26 cellular contexts compared by ENCODE assay signal in the genomic region with DNA sequence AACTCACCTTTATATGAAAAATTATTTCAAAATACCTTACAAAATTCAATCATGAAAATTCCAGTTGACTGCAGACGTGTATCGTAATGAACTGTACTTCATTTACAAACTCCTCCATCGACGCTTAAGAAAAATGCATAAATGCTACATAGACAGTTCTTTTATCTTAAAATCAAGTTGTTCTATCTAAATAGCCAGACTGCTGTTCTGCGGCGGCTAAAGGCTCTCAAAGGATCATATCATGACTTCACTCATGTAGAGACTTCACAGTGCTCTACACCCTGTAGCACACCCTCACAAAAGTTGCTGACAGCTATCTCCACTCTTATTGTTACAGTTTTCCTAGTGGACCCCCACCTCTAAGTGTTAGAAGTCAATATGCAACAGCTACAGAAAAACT. TPM values are rescaled to one million over a fixed set of nuclear protein-coding genes. Genes with fewer than 3 reads are reported as not detected.
DNase-seq lines count a peak whose midpoint lies in the region; ATAC-seq and TF ChIP-seq lines count a peak whose summit lies in the region.
"Had no signal": no experiment of that assay in that cellular context is flagged by ENCODE, and none has a peak within 500 bp of the region (broad histone marks: within the 10 kb centered on the region; RNA-seq: fewer than 3 reads in every experiment).

No MANE protein-coding gene starts in this region.

- no peak for ATAC-seq in activated CD8-positive, alpha-beta T cell treated with anti-CD3 and anti-CD28 coated beads for 36 hours
- no peak for ATAC-seq in activated CD8-positive, alpha-beta T cell treated with anti-CD3 and anti-CD28 coated beads, Interleukin-2, amount 10 ng/mL, durations not matched to agents 7 days and 5 days
- no peak for ATAC-seq in IMR-90 (ENCODE audit: low read depth)
- no peak for ATAC-seq in memory B cell (ENCODE audit: low read depth)
- ATAC-seq in GM21360 (IDR thresholded peaks at IDR 0.05; ENCODE audit: unreplicated experiment): no peak
- ATAC-seq: HCT116, Panc1 had no signal

- no peak overlapping the region for H2AK5ac ChIP-seq in IMR-90 (ENCODE audit: low read depth, low read length)

- no peaks in the 10 kb centered on the region for H3K9me3 ChIP-seq in IMR-90 (ENCODE audit: control insufficient read depth, insufficient read depth, low read length)
- H3K9me3 ChIP-seq: SK-N-SH had no signal

- TF ChIP-seq POLR2A in IMR-90 (IDR thresholded peaks at IDR 0.05; ENCODE audit: low read depth, low read length): no peak

- H3K36me3 Mint-ChIP-seq in activated CD8-positive, alpha-beta T cell treated with anti-CD3 and anti-CD28 coated beads for 36 hours (ENCODE audit: low read depth): peaks cover 33% of the 10 kb centered on the region
- H3K36me3 Mint-ChIP-seq in activated CD8-positive, alpha-beta T cell treated with anti-CD3 and anti-CD28 coated beads, Interleukin-2, amount 10 ng/mL, durations not matched to agents 7 days and 5 days (ENCODE audit: low read depth): peaks cover 53% of the 10 kb centered on the region
- H3K36me3 Mint-ChIP-seq in memory B cell (peaks cover 15% of the 10 kb centered on the region), type B pancreatic cell (peaks cover 43% of the 10 kb centered on the region)

- no peak for TF ChIP-seq CTCF in activated CD8-positive, alpha-beta T cell treated with anti-CD3 and anti-CD28 coated beads for 36 hours (IDR thresholded peaks at IDR 0.05)
- no peak for TF ChIP-seq CTCF in IMR-90 (conservative IDR thresholded peaks at IDR 0.05; ENCODE audit: low read depth, low read length)
- no peak for TF ChIP-seq CTCF in type B pancreatic cell (conservative IDR thresholded peaks at IDR 0.05)

- peaks cover 3% of the 10 kb centered on the region for H3K36me3 ChIP-seq in IMR-90 (ENCODE audit: control insufficient read depth, insufficient read depth, low read length)

- H3K9ac ChIP-seq in IMR-90 (ENCODE audit: low read depth, low read length): no peak overlapping the region
- H3K9ac ChIP-seq: SK-N-SH had no signal

- peaks cover 55% of the 10 kb centered on the region for H3K4me1 Mint-ChIP-seq in activated CD8-positive, alpha-beta T cell treated with anti-CD3 and anti-CD28 coated beads for 36 hours (ENCODE audit: low read depth)
- H3K4me1 Mint-ChIP-seq in activated CD8-positive, alpha-beta T cell treated with anti-CD3 and anti-CD28 coated beads, Interleukin-2, amount 10 ng/mL, durations not matched to agents 7 days and 5 days (ENCODE audit: low read depth): peaks cover 33% of the 10 kb centered on the region
- H3K4me1 Mint-ChIP-seq in memory B cell (peaks cover 16% of the 10 kb centered on the region), type B pancreatic cell (ENCODE audit: unreplicated experiment) (peaks cover 10% of the 10 kb centered on the region)

- no peaks in the 10 kb centered on the region for H3K27me3 Mint-ChIP-seq in activated CD8-positive, alpha-beta T cell treated with anti-CD3 and anti-CD28 coated beads for 36 hours
- H3K27me3 Mint-ChIP-seq in activated CD8-positive, alpha-beta T cell treated with anti-CD3 and anti-CD28 coated beads, Interleukin-2, amount 10 ng/mL, durations not matched to agents 7 days and 5 days (ENCODE audit: low read depth): no peaks in the 10 kb centered on the region
- H3K27me3 Mint-ChIP-seq in memory B cell: no peaks in the 10 kb centered on the region
- no peaks in the 10 kb centered on the region for H3K27me3 Mint-ChIP-seq in type B pancreatic cell
- H3K27me3 Mint-ChIP-seq: CD8-positive, alpha-beta memory T cell had no signal

- BruUV-seq in IMR-90 (replicated peaks; lab: Mats Ljungman, UMichigan): no TSS peak

- intact Hi-C loops in activated CD8-positive, alpha-beta T cell treated with anti-CD3 and anti-CD28 coated beads for 36 hours (cut with micrococcal nuclease): loop anchor here (5.0 kb wide), 1 partner anchor 77 kb away; no protein-coding TSS in a partner anchor
- intact Hi-C loops in IMR-90 (cut with micrococcal nuclease): loop anchor here (10.0 kb wide), 2 partner anchors 309 to 779 kb away; partner anchors contain the start of gene LMNTD1

- H3K23ac ChIP-seq in IMR-90 (ENCODE audit: low read depth, low read length): no peak overlapping the region

- no peak overlapping the region for H3K4me3 Mint-ChIP-seq in activated CD8-positive, alpha-beta T cell treated with anti-CD3 and anti-CD28 coated beads for 36 hours
- no peak overlapping the region for H3K4me3 Mint-ChIP-seq in activated CD8-positive, alpha-beta T cell treated with anti-CD3 and anti-CD28 coated beads, Interleukin-2, amount 10 ng/mL, durations not matched to agents 7 days and 5 days
- no peak overlapping the region for H3K4me3 Mint-ChIP-seq in memory B cell
- peak overlapping the region; percentile 15 for H3K4me3 Mint-ChIP-seq in type B pancreatic cell

- DNase-seq in activated CD8-positive, alpha-beta T cell treated with anti-CD3 and anti-CD28 coated beads for 36 hours: no peak
- no peak for DNase-seq in activated CD8-positive, alpha-beta T cell treated with anti-CD3 and anti-CD28 coated beads, Interleukin-2, amount 10 ng/mL, durations not matched to agents 7 days and 5 days
- DNase-seq in IMR-90: no peak
- no peak for DNase-seq in memory B cell (ENCODE audit: low spot score in 2 of 2)
- no peak for DNase-seq in type B pancreatic cell (ENCODE audit: extremely low spot score, unreplicated experiment)
- no peak for DNase-seq in DMS53 (lab: John Stamatoyannopoulos, UW)
- DNase-seq: 8988T; AML-193; C1 segment of cervical spinal cord; CD8-positive, alpha-beta memory T cell; EL; GF-D8; GOT3; KBM-7; NCI-H1092; NCI-H1436 treated with DMSO at 0.1 percent for 48 hours; NCI-H2029 treated with DMSO at 0.1 percent for 48 hours; NCI-H226; NCI-H524; NCI-H774; NK-92 treated with Interleukin-12 subunit alpha and Interleukin-12 subunit beta, amount 100 ng/mL, for 24 hours; SIG-M5; SK-N-SH had no signal

- WGBS in IMR-90 (ENCODE audit: extremely low coverage in 2 of 2, insufficient read length in 1 of 2), 2 experiments: 100% methylated on average over 2 of the region's 6 CpGs; no CpG with 5 or more reads in 1 of the 2 experiments

- H3K27ac ChIP-seq in IMR-90 (ENCODE audit: insufficient read depth, low read length): no peak overlapping the region

- TF ChIP-seq RAD21 in IMR-90 (IDR thresholded peaks at IDR 0.05; ENCODE audit: low read length): no peak

- H4K5ac ChIP-seq in IMR-90 (ENCODE audit: low read depth, low read length): no peak overlapping the region

- no peaks in the 10 kb centered on the region for H3K9me1 ChIP-seq in IMR-90 (ENCODE audit: insufficient read depth, low read length)

- dilution Hi-C loops in IMR-90 (cut with HindIII; ENCODE audit: low sequenced_read_pairs, unreplicated experiment): no loop called here

- no peak overlapping the region for H4K8ac ChIP-seq in IMR-90 (ENCODE audit: low read depth in 2 of 2, low read length in 2 of 2)

- H3K56ac ChIP-seq in IMR-90 (ENCODE audit: extremely low read depth, insufficient read depth, low read length): no peak overlapping the region

- H3K4me2 ChIP-seq in IMR-90 (ENCODE audit: low read depth, low read length): no peak overlapping the region
- H3K4me2 ChIP-seq: SK-N-SH had no signal

- no peak overlapping the region for H2BK15ac ChIP-seq in IMR-90 (ENCODE audit: low read depth, low read length)

- H2BK20ac ChIP-seq in IMR-90 (ENCODE audit: low read depth, low read length): no peak overlapping the region

- H3K9me3 Mint-ChIP-seq in activated CD8-positive, alpha-beta T cell treated with anti-CD3 and anti-CD28 coated beads for 36 hours: peaks cover 3% of the 10 kb centered on the region
- H3K9me3 Mint-ChIP-seq in activated CD8-positive, alpha-beta T cell treated with anti-CD3 and anti-CD28 coated beads, Interleukin-2, amount 10 ng/mL, durations not matched to agents 7 days and 5 days (ENCODE audit: insufficient read depth): no peaks in the 10 kb centered on the region
- H3K9me3 Mint-ChIP-seq in memory B cell (peaks cover 2% of the 10 kb centered on the region), type B pancreatic cell (no peaks in the 10 kb centered on the region)

- H3K4ac ChIP-seq in IMR-90 (ENCODE audit: low read depth, low read length): no peak overlapping the region

- H4K20me1 ChIP-seq in IMR-90 (ENCODE audit: insufficient read depth, low read length): peaks cover 26% of the 10 kb centered on the region; the same call in 1 of the 2 replicates

- H2AK9ac ChIP-seq in IMR-90 (replicated peaks; ENCODE audit: low read depth, low read length, poor library complexity): no peak overlapping the region

- H4K91ac ChIP-seq in IMR-90 (ENCODE audit: insufficient read depth, low read depth, low read length): no peak overlapping the region

- H3K4me3 ChIP-seq in IMR-90 (ENCODE audit: insufficient read depth, low read depth, low read length): no peak overlapping the region

- H2BK120ac ChIP-seq in IMR-90 (ENCODE audit: low read depth, low read length): no peak overlapping the region

- no peaks in the 10 kb centered on the region for H3K27me3 ChIP-seq in IMR-90 (ENCODE audit: control insufficient read depth, insufficient read depth, low read length)

- POLR2A ChIA-PET in activated CD8-positive, alpha-beta T cell treated with anti-CD3 and anti-CD28 coated beads for 36 hours (lab: Charles Lee): interaction anchor here (0.6 kb wide), 1 partner anchor 64 kb away, joined by 3 read pairs; no protein-coding TSS in a partner anchor
- POLR2A ChIA-PET in activated CD8-positive, alpha-beta T cell treated with anti-CD3 and anti-CD28 coated beads, Interleukin-2, amount 10 ng/mL, durations not matched to agents 7 days and 5 days (lab: Charles Lee): interaction anchor here (0.6 kb wide), 1 partner anchor 62 kb away, joined by 3 read pairs; no protein-coding TSS in a partner anchor
- POLR2A ChIA-PET in IMR-90 (lab: Charles Lee; ENCODE audit: unreplicated experiment): no interaction called here

- CTCF ChIA-PET in activated CD8-positive, alpha-beta T cell treated with anti-CD3 and anti-CD28 coated beads for 36 hours (lab: Charles Lee): no interaction called here
- CTCF ChIA-PET in activated CD8-positive, alpha-beta T cell treated with anti-CD3 and anti-CD28 coated beads, Interleukin-2, amount 10 ng/mL, durations not matched to agents 7 days and 5 days (lab: Charles Lee): interaction anchor here (1.4 kb wide), 1 partner anchor 142 kb away, joined by 4 read pairs; no protein-coding TSS in a partner anchor
- CTCF ChIA-PET in IMR-90 (lab: Yijun Ruan, JAX): no interaction called here

- in situ Hi-C loops in IMR-90 (cut with MboI; ENCODE audit: low sequenced_read_pairs): loop anchor here (5.0 to 25.0 kb wide), 2 partner anchors 137 to 792 kb away; no protein-coding TSS in a partner anchor

- H2AFZ ChIP-seq in IMR-90 (replicated peaks; ENCODE audit: low read length, poor library complexity): no peak overlapping the region

- H3K79me1 ChIP-seq in IMR-90 (ENCODE audit: low read depth in 1 of 2, low read length in 2 of 2): peaks cover 3 to 60% of the 10 kb centered on the region in 2 experiments; a peak in 2 of 4 replicates

- no peak overlapping the region for H3K14ac ChIP-seq in IMR-90 (replicated peaks; ENCODE audit: low read depth, low read length)

- H3K4me1 ChIP-seq in IMR-90 (ENCODE audit: control insufficient read depth, insufficient read depth, low read length): peaks cover 8% of the 10 kb centered on the region

- no peak overlapping the region for H2BK5ac ChIP-seq in IMR-90 (ENCODE audit: low read depth, low read length, poor library complexity, severe bottlenecking)

- peak overlapping the region; percentile 13 for H3K27ac Mint-ChIP-seq in activated CD8-positive, alpha-beta T cell treated with anti-CD3 and anti-CD28 coated beads for 36 hours
- H3K27ac Mint-ChIP-seq in activated CD8-positive, alpha-beta T cell treated with anti-CD3 and anti-CD28 coated beads, Interleukin-2, amount 10 ng/mL, durations not matched to agents 7 days and 5 days: no peak overlapping the region
- H3K27ac Mint-ChIP-seq in memory B cell: peak overlapping the region; percentile 17
- peak overlapping the region; percentile 6 for H3K27ac Mint-ChIP-seq in type B pancreatic cell

- no peak overlapping the region for H3K18ac ChIP-seq in IMR-90 (ENCODE audit: low read depth, low read length)

RNA-seq across cellular contexts. Expression of gene KRAS, which starts 5.2 kb away (rescaled TPM):
- total RNA-seq in activated CD8-positive, alpha-beta T cell treated with anti-CD3 and anti-CD28 coated beads for 36 hours: 10 to 100 TPM; 17.0 to 19.0 TPM
- 10 to 100 TPM; 33.4 to 37.6 TPM for total RNA-seq in activated CD8-positive, alpha-beta T cell treated with anti-CD3 and anti-CD28 coated beads, Interleukin-2, amount 10 ng/mL, durations not matched to agents 7 days and 5 days
- total RNA-seq in IMR-90 (2012; rRNA removed): 9.3 and 20.0 TPM in 2 replicates
- polyA plus RNA-seq in IMR-90 (2012; rRNA removed): 8.1 and 10.7 TPM in 2 replicates
- polyA plus RNA-seq in IMR-90 (2012; cell fraction: cytosol; rRNA removed): 2.6 and 3.5 TPM in 2 replicates
- polyA plus RNA-seq in IMR-90 (2012; cell fraction: nucleus; rRNA removed; ENCODE audit: low replicate concordance): 1.7 and 7.4 TPM in 2 replicates
- total RNA-seq in type B pancreatic cell (ENCODE audit: low replicate concordance): 37.4 and 93.3 TPM in 2 replicates

RNA-seq across cellular contexts. Expression of gene ETFRF1, which starts 50.5 kb away (rescaled TPM):
- 10 to 100 TPM; 10.1 to 11.0 TPM for total RNA-seq in activated CD8-positive, alpha-beta T cell treated with anti-CD3 and anti-CD28 coated beads for 36 hours
- 1 to 10 TPM; 8.9 to 9.7 TPM for total RNA-seq in activated CD8-positive, alpha-beta T cell treated with anti-CD3 and anti-CD28 coated beads, Interleukin-2, amount 10 ng/mL, durations not matched to agents 7 days and 5 days
- total RNA-seq in IMR-90 (2012; rRNA removed): 8.6 and 17.5 TPM in 2 replicates
- polyA plus RNA-seq in IMR-90 (2012; rRNA removed): 9.7 and 14.4 TPM in 2 replicates
- polyA plus RNA-seq in IMR-90 (2012; cell fraction: cytosol; rRNA removed): 1.4 and 2.1 TPM in 2 replicates
- polyA plus RNA-seq in IMR-90 (2012; cell fraction: nucleus; rRNA removed; ENCODE audit: low replicate concordance): 0.73 and 7.0 TPM in 2 replicates
- 14.2 and 33.6 TPM in 2 replicates for total RNA-seq in type B pancreatic cell (ENCODE audit: low replicate concordance)

RNA-seq across cellular contexts. Expression of gene DNAI7, which starts 50.5 kb away (rescaled TPM):
- not detected for total RNA-seq in activated CD8-positive, alpha-beta T cell treated with anti-CD3 and anti-CD28 coated beads for 36 hours
- under 1 TPM in 1 of 2 experiments, not detected in 1; 0.16 TPM for total RNA-seq in activated CD8-positive, alpha-beta T cell treated with anti-CD3 and anti-CD28 coated beads, Interleukin-2, amount 10 ng/mL, durations not matched to agents 7 days and 5 days
- under 0.01 and 0.28 TPM in 2 replicates for total RNA-seq in IMR-90 (2012; rRNA removed)
- 0.06 and 0.07 TPM in 2 replicates for polyA plus RNA-seq in IMR-90 (2012; rRNA removed)
- polyA plus RNA-seq in IMR-90 (2012; cell fraction: cytosol; rRNA removed): 0.04 TPM in 1 of 2 replicates, not detected in the other
- polyA plus RNA-seq in IMR-90 (2012; cell fraction: nucleus; rRNA removed; ENCODE audit: low replicate concordance): 0.10 TPM in 1 of 2 replicates, not detected in the other
- total RNA-seq in type B pancreatic cell (ENCODE audit: low replicate concordance): 1.4 and 1.8 TPM in 2 replicates
- total RNA-seq: CD8-positive, alpha-beta memory T cell had no signal
- polyA plus RNA-seq: CD8-positive, alpha-beta memory T cell had no signal
